Comparison of ENCODE assay signal across 11 cellular contexts in genomic region chr11:77634724-77635123, GRCh38. TPM values are rescaled to one million over a fixed set of nuclear protein-coding genes. Genes with fewer than 3 reads are reported as not detected.
DNase-seq lines count a peak whose midpoint lies in the region; ATAC-seq and TF ChIP-seq lines count a peak whose summit lies in the region.
"Had no signal": no experiment of that assay in that cellular context is flagged by ENCODE, and none has a peak within 500 bp of the region (broad histone marks: within the 10 kb centered on the region; RNA-seq: fewer than 3 reads in every experiment).

No MANE protein-coding gene starts in this region.

- no peak overlapping the region for H3K27ac Mint-ChIP-seq in GM23338
- H3K27ac Mint-ChIP-seq in WTC11, result peak overlapping the region; percentile 55; the same call in 1 of the 2 replicates
- peak overlapping the region in 7 of 9 donors; percentile 35 to 87 (median 80) for H3K27ac Mint-ChIP-seq in naive thymus-derived CD4-positive, alpha-beta T cell
- H3K27ac Mint-ChIP-seq in MCF 10A (ENCODE audit: low read depth, unreplicated experiment), result no peak overlapping the region

- no peaks in the 10 kb centered on the region for H3K9me2 ChIP-seq in GM23338 (ENCODE audit: insufficient read depth)

- H3K4me2 ChIP-seq in GM23338, result no peak overlapping the region

- H3K79me2 ChIP-seq in GM23338 (replicated peaks; ENCODE audit: insufficient read depth), result peaks cover 78% of the 10 kb centered on the region

- no peaks in the 10 kb centered on the region for H3K36me3 ChIP-seq in GM23338 (ENCODE audit: insufficient read depth)
- peaks cover 0 to 8% (median 3%) of the 10 kb centered on the region in 3 experiments for H3K36me3 ChIP-seq in naive thymus-derived CD4-positive, alpha-beta T cell (ENCODE audit: control insufficient read depth in 2 of 3, insufficient read depth in 3 of 3, low read length in 3 of 3)
- H3K36me3 ChIP-seq: brain microvascular endothelial cell had no signal

- intact Hi-C loops in naive thymus-derived CD4-positive, alpha-beta T cell (cut with micrococcal nuclease), result loop anchor here in 1 of 2 donors (5.0 kb wide), 2 partner anchors 587 to 1817 kb away; partner anchors contain the start of gene UVRAG
- intact Hi-C loops in MCF 10A (cut with micrococcal nuclease), result no loop called here

- TF ChIP-seq CTCF in GM23338 (conservative IDR thresholded peaks at IDR 0.05; ENCODE audit: low read depth in 2 of 2) (no peak), WTC11 (IDR thresholded peaks at IDR 0.05) (no peak), MCF 10A (IDR thresholded peaks at IDR 0.05; ENCODE audit: unreplicated experiment) (no peak)

- no TSS peak for BruUV-seq in MCF 10A (replicated peaks; lab: Mats Ljungman, UMichigan)

- H3K27me3 Mint-ChIP-seq in GM23338 (ENCODE audit: insufficient read depth, low read depth, poor library complexity) (peaks cover 3% of the 10 kb centered on the region), WTC11 (ENCODE audit: low read depth) (no peaks in the 10 kb centered on the region), MCF 10A (ENCODE audit: insufficient read depth, unreplicated experiment) (no peaks in the 10 kb centered on the region)
- H3K27me3 Mint-ChIP-seq in naive thymus-derived CD4-positive, alpha-beta T cell, result no peaks in the 10 kb centered on the region

- peaks cover 7% of the 10 kb centered on the region; the same call in 1 of the 2 replicates for H3K4me1 ChIP-seq in GM23338 (ENCODE audit: insufficient read depth)
- H3K4me1 ChIP-seq in naive thymus-derived CD4-positive, alpha-beta T cell (ENCODE audit: control insufficient read depth in 2 of 2, insufficient read depth in 2 of 2, low read length in 2 of 2), result peaks cover 7 to 19% of the 10 kb centered on the region in 2 donors

- ATAC-seq in GM23338, result no peak
- ATAC-seq in WTC11, result no peak
- ATAC-seq in naive thymus-derived CD4-positive, alpha-beta T cell, result no peak
- no peak for ATAC-seq in GM21367 (IDR thresholded peaks at IDR 0.05; ENCODE audit: unreplicated experiment)
- ATAC-seq: right cardiac atrium had no signal

- CTCF ChIA-PET in WTC11 (lab: Charles Lee), result interaction anchor here (0.7 to 2.1 kb wide), 2 partner anchors 16 to 109 kb away, joined by 3 to 5 read pairs; no protein-coding TSS in a partner anchor
- CTCF ChIA-PET in naive thymus-derived CD4-positive, alpha-beta T cell (lab: Charles Lee), result interaction anchor here (0.7 to 1.1 kb wide), 2 partner anchors 15 to 920 kb away, joined by 3 to 5 read pairs; no protein-coding TSS in a partner anchor
- CTCF ChIA-PET in MCF 10A (lab: Yijun Ruan, JAX), result interaction anchor here (0.6 to 1.7 kb wide), 2 partner anchors 16 to 141 kb away, joined by 3 read pairs; no protein-coding TSS in a partner anchor

- no peak overlapping the region for H2AFZ ChIP-seq in GM23338

- no peaks in the 10 kb centered on the region for H3F3A ChIP-seq in GM23338 (replicated peaks; ENCODE audit: low read depth)

- no peaks in the 10 kb centered on the region; the same call in 2 of the 3 replicates for H3K9me3 Mint-ChIP-seq in GM23338
- peaks cover 4% of the 10 kb centered on the region; the same call in 1 of the 2 replicates for H3K9me3 Mint-ChIP-seq in WTC11
- H3K9me3 Mint-ChIP-seq in naive thymus-derived CD4-positive, alpha-beta T cell, result peaks cover 0 to 4% (median 0%) of the 10 kb centered on the region in 11 donors
- H3K9me3 Mint-ChIP-seq in MCF 10A (ENCODE audit: unreplicated experiment), result no peaks in the 10 kb centered on the region

- DNase-seq in CD1c-positive myeloid dendritic cell (ENCODE audit: extremely low spot score) (peak; percentile 12), GM23338 (ENCODE audit: low spot score) (no peak), WTC11 (ENCODE audit: low spot score) (no peak), MCF 10A (ENCODE audit: unreplicated experiment) (no peak), NCI-H82 treated with DMSO at 0.1 percent for 48 hours (lab: John Stamatoyannopoulos, UW; ENCODE audit: unreplicated experiment) (no peak)
- DNase-seq in naive thymus-derived CD4-positive, alpha-beta T cell, result no peak
- DNase-seq: brain microvascular endothelial cell, glutamatergic neuron, kidney glomerular epithelial cell, right cardiac atrium had no signal

- peaks cover 32% of the 10 kb centered on the region for H3K36me3 Mint-ChIP-seq in GM23338 (ENCODE audit: low read depth)
- H3K36me3 Mint-ChIP-seq in WTC11, result peaks cover 16% of the 10 kb centered on the region
- peaks cover 0 to 22% (median 13%) of the 10 kb centered on the region in 5 donors for H3K36me3 Mint-ChIP-seq in naive thymus-derived CD4-positive, alpha-beta T cell
- H3K36me3 Mint-ChIP-seq in MCF 10A (ENCODE audit: insufficient read depth, unreplicated experiment), result peaks cover 25% of the 10 kb centered on the region

- no peak overlapping the region for H3K27ac ChIP-seq in GM23338 (ENCODE audit: low read depth)
- H3K27ac ChIP-seq in naive thymus-derived CD4-positive, alpha-beta T cell (ENCODE audit: low read depth, low read length), result no peak overlapping the region
- H3K27ac ChIP-seq: brain microvascular endothelial cell had no signal

- no peak overlapping the region for H3K4me3 ChIP-seq in GM23338
- H3K4me3 ChIP-seq in naive thymus-derived CD4-positive, alpha-beta T cell (ENCODE audit: low read length), result no peak overlapping the region

- H3K4me3 Mint-ChIP-seq in GM23338 (0 out of 3 replicates have a peak overlapping the region, but pooled peaks have one; percentile 17), WTC11 (0 out of 2 replicates have a peak overlapping the region, but pooled peaks have one; percentile 10), MCF 10A (ENCODE audit: unreplicated experiment) (no peak overlapping the region)
- H3K4me3 Mint-ChIP-seq in naive thymus-derived CD4-positive, alpha-beta T cell, result peak overlapping the region; percentile 47 to 97 (median 93)

- H3K4me1 Mint-ChIP-seq in GM23338, result peaks cover 17% of the 10 kb centered on the region
- peaks cover 21% of the 10 kb centered on the region for H3K4me1 Mint-ChIP-seq in WTC11
- peaks cover 43 to 68% (median 61%) of the 10 kb centered on the region in 7 donors for H3K4me1 Mint-ChIP-seq in naive thymus-derived CD4-positive, alpha-beta T cell
- peaks cover 22% of the 10 kb centered on the region for H3K4me1 Mint-ChIP-seq in MCF 10A (ENCODE audit: insufficient read depth, unreplicated experiment)

- H3K27me3 ChIP-seq in GM23338 (ENCODE audit: insufficient read depth), result no peaks in the 10 kb centered on the region
- no peaks in the 10 kb centered on the region for H3K27me3 ChIP-seq in naive thymus-derived CD4-positive, alpha-beta T cell (ENCODE audit: control insufficient read depth in 2 of 2, insufficient read depth in 2 of 2, low read length in 2 of 2)
- H3K27me3 ChIP-seq: brain microvascular endothelial cell had no signal

- H3K9me3 ChIP-seq in naive thymus-derived CD4-positive, alpha-beta T cell (ENCODE audit: control insufficient read depth in 2 of 3, low read length in 3 of 3), result no peaks in the 10 kb centered on the region

- POLR2A ChIA-PET in WTC11 (lab: Charles Lee), result no interaction called here
- POLR2A ChIA-PET in naive thymus-derived CD4-positive, alpha-beta T cell (lab: Charles Lee), result interaction anchor here (1.3 kb wide), 1 partner anchor 15 kb away, joined by 3 read pairs; no protein-coding TSS in a partner anchor
- POLR2A ChIA-PET in MCF 10A (lab: Yijun Ruan, JAX), result interaction anchor here (0.6 to 2.0 kb wide), 3 partner anchors 22 to 965 kb away, joined by 3 to 6 read pairs (median 3); no protein-coding TSS in a partner anchor

- H4K20me1 ChIP-seq in GM23338 (replicated peaks; ENCODE audit: insufficient read depth), result peaks cover 13% of the 10 kb centered on the region

TF ChIP-seq in GM23338, 12 proteins besides CTCF, POLR2A, EP300 and RAD21 (continues in another document):
- TF ChIP-seq STAT1 (IDR thresholded peaks at IDR 0.05; ENCODE audit: unreplicated experiment) (no peak), CREB1 (CRISPR knock-in tag; IDR thresholded peaks at IDR 0.05; ENCODE audit: low read depth) (no peak), POLR2AphosphoS5 (IDR thresholded peaks at IDR 0.05; ENCODE audit: low read depth) (no peak)

TF ChIP-seq in WTC11, 78 proteins besides CTCF, POLR2A, EP300 and RAD21:
- TF ChIP-seq JUN (CRISPR knock-in tag; IDR thresholded peaks at IDR 0.05) (no peak), ZNF671 (CRISPR knock-in tag; IDR thresholded peaks at IDR 0.05) (no peak), RELA (CRISPR knock-in tag; IDR thresholded peaks at IDR 0.05; ENCODE audit: borderline replicate concordance) (no peak)

RNA-seq across cellular contexts. Expression of gene CLNS1A, which starts 2.9 kb away (rescaled TPM):
- total RNA-seq in GM23338 (2014; rRNA removed; shearing (Covaris generic)), result 204 and 208 TPM in 2 replicates
- 131 and 160 TPM in 2 replicates for polyA plus RNA-seq in GM23338 (2016; fragmentation: Nextera tagmentation; extraction: Ambion mirVana)
- 147 to 153 TPM (median 152 TPM) in 3 replicates for total RNA-seq in WTC11 (2021)
- 100 to 1,000 TPM in 4 of 5 experiments, 10 to 100 TPM in 1; 82.2 to 149 (median 113) TPM for total RNA-seq in naive thymus-derived CD4-positive, alpha-beta T cell
- 100 to 1,000 TPM; 139 to 145 TPM for polyA plus RNA-seq in naive thymus-derived CD4-positive, alpha-beta T cell
- 110 and 135 TPM in 2 replicates for total RNA-seq in MCF 10A (2022)

RNA-seq across cellular contexts. Expression of gene AQP11, which starts 45.0 kb away (rescaled TPM):
- total RNA-seq in GM23338 (2014; rRNA removed; shearing (Covaris generic)), result 1.7 and 1.8 TPM in 2 replicates
- polyA plus RNA-seq in GM23338 (2016; fragmentation: Nextera tagmentation; extraction: Ambion mirVana), result 3.4 and 4.1 TPM in 2 replicates
- total RNA-seq in WTC11 (2021) (0.99 to 1.6 TPM (median 1.2 TPM) in 3 replicates), MCF 10A (2022) (0.27 TPM in 1 of 2 replicates, not detected in the other)
- total RNA-seq in naive thymus-derived CD4-positive, alpha-beta T cell, result 1 to 10 TPM in 1 of 5 experiments, under 1 TPM in 3, not detected in 1; 0.27 to 1.1 (median 0.58) TPM
- polyA plus RNA-seq in naive thymus-derived CD4-positive, alpha-beta T cell, result under 1 TPM; 0.84 TPM

Comparison
In these comparisons a context has a peak if more than half of its experiments do, and no peak if none do; other contexts are left out.
1. H3K27ac Mint-ChIP-seq: peak in WTC11 (single experiment) and naive thymus-derived CD4-positive, alpha-beta T cell (7 of 9); none in GM23338 (single experiment) and MCF 10A (single experiment).